Comparison of ENCODE assay signal across 1 cellular context in genomic region chr6:37850243-37850642, GRCh38.
TF ChIP-seq lines count a peak whose summit lies in the region.

No MANE protein-coding gene starts in this region.

TF ChIP-seq in endothelial cell of umbilical vein, 7 proteins besides CTCF, POLR2A, EP300 and RAD21 (continued from another document):
- TF ChIP-seq MAX (IDR thresholded peaks at IDR 0.05; ENCODE audit: insufficient read depth, insufficient read length): no peak
- no peak for TF ChIP-seq MYC (IDR thresholded peaks at IDR 0.05; ENCODE audit: low read depth, low read length)
